17 cellular contexts compared by ENCODE assay signal in the genomic region with DNA sequence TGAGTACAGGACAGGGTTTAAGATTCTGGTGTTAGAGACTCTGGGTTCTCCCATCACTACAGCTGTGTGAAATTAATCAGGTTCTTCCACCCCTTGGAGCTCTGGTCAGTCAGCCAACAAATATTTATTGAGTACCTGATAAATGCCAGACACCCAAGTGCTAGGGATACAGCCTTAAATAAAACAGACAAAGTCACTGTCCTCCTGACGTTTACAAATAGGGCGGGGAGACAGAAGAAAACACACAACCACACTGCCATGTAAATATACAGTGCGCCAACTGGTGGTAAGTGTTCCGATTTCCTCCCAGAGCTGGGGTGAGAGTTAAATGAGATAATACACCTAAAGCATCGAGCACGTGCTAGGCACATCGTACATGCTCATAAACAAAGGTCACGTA.
A peak's percentile ranks its signal among the peaks of the same experiment; 100 is the strongest.
DNase-seq lines count a peak whose midpoint lies in the region; FAIRE-seq and TF ChIP-seq lines count a peak whose summit lies in the region.
"Had no signal": no experiment of that assay in that cellular context is flagged by ENCODE, and none has a peak within 500 bp of the region (broad histone marks: within the 10 kb centered on the region; RNA-seq: fewer than 3 reads in every experiment).

No MANE protein-coding gene starts in this region.

- no peak for DNase-seq in HTR-8/SVneo (ENCODE audit: insufficient read length, low spot score)
- peak; percentile 6 for DNase-seq in OCI-M1 (lab: John Stamatoyannopoulos, UW)
- DNase-seq in left ventricle myocardium inferior, result no peak
- DNase-seq in small intestine, result peak; percentile 17
- DNase-seq in esophagus squamous epithelium (lab: John Stamatoyannopoulos, UW), result no peak
- DNase-seq in epidermal melanocyte (ENCODE audit: insufficient read length, low spot score), result no peak
- no peak for DNase-seq in dedifferentiated amniotic fluid mesenchymal stem cell (ENCODE audit: extremely low spot score)
- DNase-seq: activated B cell treated with CpG ODN at 0.5 μM for 24 hours; activated CD8-positive, alpha-beta memory T cell treated with anti-CD3 and anti-CD28 coated beads for 24 hours; activated naive CD8-positive, alpha-beta T cell treated with anti-CD3 and anti-CD28 coated beads, Interleukin-2, amount 10 ng/mL, durations not matched to agents 7 days and 5 days; brain microvascular endothelial cell; left lung; NCI-H1436; SIG-M5; stimulated activated CD4-positive, alpha-beta T cell treated with anti-CD3 and anti-CD28 coated beads, Interleukin-2, amount 100 ng/mL, for 48 hours; uterus had no signal

- H3K4me1 ChIP-seq in left ventricle myocardium inferior, result peaks cover 48% of the 10 kb centered on the region
- H3K4me1 ChIP-seq in small intestine (ENCODE audit: control insufficient read depth in 2 of 2, insufficient read depth in 1 of 2, low read depth in 1 of 2, low read length in 1 of 2), result no peaks in the 10 kb centered on the region
- peaks cover 0 to 13% (median 0%) of the 10 kb centered on the region in 3 donors for H3K4me1 ChIP-seq in esophagus squamous epithelium
- H3K4me1 ChIP-seq: left lung, uterus had no signal

- TF ChIP-seq CTCF in left ventricle myocardium inferior (IDR thresholded peaks at IDR 0.05; ENCODE audit: borderline replicate concordance), result peak; percentile 22
- no peak for TF ChIP-seq CTCF in esophagus squamous epithelium (IDR thresholded peaks at IDR 0.05)

- no peaks in the 10 kb centered on the region for H3K36me3 ChIP-seq in left ventricle myocardium inferior
- no peaks in the 10 kb centered on the region for H3K36me3 ChIP-seq in small intestine (ENCODE audit: control insufficient read depth in 2 of 2, insufficient read depth in 2 of 2, low read length in 2 of 2)
- H3K36me3 ChIP-seq in esophagus squamous epithelium, result no peaks in the 10 kb centered on the region
- H3K36me3 ChIP-seq: brain microvascular endothelial cell, left lung, uterus had no signal

- peak; percentile 33 for FAIRE-seq in HTR-8/SVneo (lab: Jason Lieb, UNC)
- no peak for FAIRE-seq in small intestine (lab: Jason Lieb, UNC)
- FAIRE-seq: endothelial cell of umbilical vein had no signal

- H3K9me3 ChIP-seq in left ventricle myocardium inferior (replicated peaks) (peaks cover 4% of the 10 kb centered on the region), small intestine (ENCODE audit: control insufficient read depth, low read depth) (no peaks in the 10 kb centered on the region), esophagus squamous epithelium (no peaks in the 10 kb centered on the region)
- H3K9me3 ChIP-seq: left lung, uterus had no signal

- H3K27ac ChIP-seq in left ventricle myocardium inferior (replicated peaks), result peak overlapping the region; percentile 81
- H3K27ac ChIP-seq in small intestine (ENCODE audit: low read depth in 1 of 2, low read length in 1 of 2), result no peak overlapping the region
- peak overlapping the region in 2 of 4 donors; percentile 11 for H3K27ac ChIP-seq in esophagus squamous epithelium
- H3K27ac ChIP-seq: brain microvascular endothelial cell, left lung, uterus had no signal

- H3K27me3 ChIP-seq in left ventricle myocardium inferior (ENCODE audit: low read depth) (no peaks in the 10 kb centered on the region), small intestine (ENCODE audit: control insufficient read depth in 2 of 2, insufficient read depth in 2 of 2, low read length in 2 of 2) (no peaks in the 10 kb centered on the region), esophagus squamous epithelium (no peaks in the 10 kb centered on the region)
- H3K27me3 ChIP-seq: brain microvascular endothelial cell, left lung, uterus had no signal

- WGBS in small intestine, 3 donors, result 75 to 77% (median 76%) methylated on average over 8 of the region's 8 CpGs
- WGBS in esophagus squamous epithelium, 2 donors, result 81 to 91% methylated on average over 8 of the region's 8 CpGs

- TF ChIP-seq POLR2A in esophagus squamous epithelium (IDR thresholded peaks at IDR 0.05), result no peak

- intact Hi-C loops in left ventricle myocardium inferior (cut with micrococcal nuclease) (no loop called here), esophagus squamous epithelium (cut with DNase I) (no loop called here)

- H3K4me3 ChIP-seq in left ventricle myocardium inferior (no peak overlapping the region), small intestine (ENCODE audit: low read depth in 1 of 2, low read length in 2 of 2) (no peak overlapping the region), esophagus squamous epithelium (no peak overlapping the region)
- H3K4me3 ChIP-seq: left lung, uterus had no signal

Comparison
In these comparisons a context has a peak if more than half of its experiments do, and no peak if none do; other contexts are left out.
1. DNase-seq: peak in OCI-M1 (single experiment) and small intestine (single experiment); none in HTR-8/SVneo (single experiment), left ventricle myocardium inferior (single experiment), esophagus squamous epithelium (single experiment), epidermal melanocyte (single experiment) and dedifferentiated amniotic fluid mesenchymal stem cell (single experiment).